ENCODE assay signal across 23 cellular contexts in genomic region chr5:37754976-37755375, GRCh38.
"Had no signal": no experiment of that assay in that cellular context is flagged by ENCODE, and none has a peak within 500 bp of the region (broad histone marks: within the 10 kb centered on the region; RNA-seq: fewer than 3 reads in every experiment).

No MANE protein-coding gene starts in this region.

- H3K4me1 ChIP-seq: spleen, testis, tibial artery, upper lobe of right lung, uterus had no signal

- H3K27ac ChIP-seq: epithelial cell of prostate, ovary, psoas muscle, skin epidermis, spleen, testis, tibial artery, upper lobe of right lung, uterus had no signal

- H3K27me3 ChIP-seq: dorsolateral prefrontal cortex, ovary, spleen, testis, tibial artery, upper lobe of right lung, uterus had no signal

- H3K36me3 ChIP-seq: ovary, uterus had no signal

- DNase-seq: central memory CD4-positive, alpha-beta T cell; effector CD4-positive, alpha-beta T cell; endodermal cell; foreskin melanocyte; mammary epithelial cell; natural killer cell; occipital lobe; ovary; posterior cingulate gyrus; psoas muscle; right cardiac atrium; spleen; stimulated activated CD4-positive, alpha-beta T cell treated with anti-CD3 and anti-CD28 coated beads, Interleukin-4, amount 100 ng/mL, for 4 hours; stimulated activated naive CD8-positive, alpha-beta T cell treated with anti-CD3 and anti-CD28 coated beads, Interleukin-15, Interleukin-2, amounts not matched to agents 100 U/mL and 50 U/mL, for 24 hours; testis; tibial artery; upper lobe of right lung; uterus had no signal

- H3K9me3 ChIP-seq: ovary, psoas muscle, testis, upper lobe of right lung, uterus had no signal

- ATAC-seq: esophagus mucosa; natural killer cell; right cardiac atrium; stimulated activated memory B cell treated with anti-CD40 and anti-IgM and Interleukin-4, amounts not matched to agents 10 μg/mL and 1 μg/mL and 100 μg/mL, for 72 hours; stimulated activated naive CD8-positive, alpha-beta T cell treated with anti-CD3 and anti-CD28 coated beads, Interleukin-15, Interleukin-2, amounts not matched to agents 100 U/mL and 50 U/mL, for 24 hours; upper lobe of right lung had no signal

- H3K4me3 ChIP-seq: dorsolateral prefrontal cortex, ovary, psoas muscle, skin epidermis, spleen, testis, tibial artery, upper lobe of right lung, uterus had no signal
